ENCODE assay signal across 1 cellular context in genomic region chr5:158461240-158461854, GRCh38.
TF ChIP-seq lines count a peak whose summit lies in the region.

No MANE protein-coding gene starts in this region.

TF ChIP-seq in HepG2, 621 proteins besides CTCF, POLR2A, EP300 and RAD21 (continued from another document and continues in another):
- TF ChIP-seq, protein P1, sequence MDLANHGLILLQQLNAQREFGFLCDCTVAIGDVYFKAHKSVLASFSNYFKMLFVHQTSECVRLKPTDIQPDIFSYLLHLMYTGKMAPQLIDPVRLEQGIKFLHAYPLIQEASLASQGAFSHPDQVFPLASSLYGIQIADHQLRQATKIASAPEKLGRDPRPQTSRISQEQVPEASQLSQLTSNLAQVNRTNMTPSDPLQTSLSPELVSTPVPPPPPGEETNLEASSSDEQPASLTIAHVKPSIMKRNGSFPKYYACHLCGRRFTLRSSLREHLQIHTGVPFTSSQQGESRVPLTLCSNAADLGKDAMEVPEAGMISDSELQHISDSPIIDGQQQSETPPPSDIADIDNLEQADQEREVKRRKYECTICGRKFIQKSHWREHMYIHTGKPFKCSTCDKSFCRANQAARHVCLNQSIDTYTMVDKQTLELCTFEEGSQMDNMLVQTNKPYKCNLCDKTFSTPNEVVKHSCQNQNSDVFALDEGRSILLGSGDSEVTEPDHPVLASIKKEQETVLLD (CRISPR knock-in tag; IDR thresholded peaks at IDR 0.05; ENCODE audit: low read depth) = no peak
- TF ChIP-seq DPF2 (CRISPR knock-in tag; IDR thresholded peaks at IDR 0.05; ENCODE audit: borderline replicate concordance, low read depth) = peak; percentile 97
- TF ChIP-seq ZNF121 (CRISPR knock-in tag; IDR thresholded peaks at IDR 0.05) = no peak
- peak; percentile 96 for TF ChIP-seq FOXP4 (CRISPR knock-in tag; IDR thresholded peaks at IDR 0.05)
- TF ChIP-seq TOPORS (CRISPR knock-in tag; IDR thresholded peaks at IDR 0.05) = peak; percentile 82; the same call in 1 of the 2 replicates
- TF ChIP-seq, protein P2, sequence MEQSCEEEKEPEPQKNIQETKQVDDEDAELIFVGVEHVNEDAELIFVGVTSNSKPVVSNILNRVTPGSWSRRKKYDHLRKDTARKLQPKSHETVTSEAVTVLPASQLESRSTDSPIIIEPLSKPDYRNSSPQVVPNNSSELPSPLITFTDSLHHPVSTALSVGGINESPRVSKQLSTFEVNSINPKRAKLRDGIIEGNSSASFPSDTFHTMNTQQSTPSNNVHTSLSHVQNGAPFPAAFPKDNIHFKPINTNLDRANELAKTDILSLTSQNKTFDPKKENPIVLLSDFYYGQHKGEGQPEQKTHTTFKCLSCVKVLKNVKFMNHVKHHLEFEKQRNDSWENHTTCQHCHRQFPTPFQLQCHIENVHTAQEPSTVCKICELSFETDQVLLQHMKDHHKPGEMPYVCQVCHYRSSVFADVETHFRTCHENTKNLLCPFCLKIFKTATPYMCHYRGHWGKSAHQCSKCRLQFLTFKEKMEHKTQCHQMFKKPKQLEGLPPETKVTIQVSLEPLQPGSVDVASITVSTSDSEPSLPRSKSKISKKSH (CRISPR knock-in tag; IDR thresholded peaks at IDR 0.05; ENCODE audit: borderline replicate concordance) = no peak
- no peak for TF ChIP-seq DNMT3B (CRISPR knock-in tag; conservative IDR thresholded peaks at IDR 0.05)
- 0 out of 2 replicates have a peak, but pooled peaks have one; percentile 31 for TF ChIP-seq PHF8 (CRISPR knock-in tag; IDR thresholded peaks at IDR 0.05)
- TF ChIP-seq, protein P3, sequence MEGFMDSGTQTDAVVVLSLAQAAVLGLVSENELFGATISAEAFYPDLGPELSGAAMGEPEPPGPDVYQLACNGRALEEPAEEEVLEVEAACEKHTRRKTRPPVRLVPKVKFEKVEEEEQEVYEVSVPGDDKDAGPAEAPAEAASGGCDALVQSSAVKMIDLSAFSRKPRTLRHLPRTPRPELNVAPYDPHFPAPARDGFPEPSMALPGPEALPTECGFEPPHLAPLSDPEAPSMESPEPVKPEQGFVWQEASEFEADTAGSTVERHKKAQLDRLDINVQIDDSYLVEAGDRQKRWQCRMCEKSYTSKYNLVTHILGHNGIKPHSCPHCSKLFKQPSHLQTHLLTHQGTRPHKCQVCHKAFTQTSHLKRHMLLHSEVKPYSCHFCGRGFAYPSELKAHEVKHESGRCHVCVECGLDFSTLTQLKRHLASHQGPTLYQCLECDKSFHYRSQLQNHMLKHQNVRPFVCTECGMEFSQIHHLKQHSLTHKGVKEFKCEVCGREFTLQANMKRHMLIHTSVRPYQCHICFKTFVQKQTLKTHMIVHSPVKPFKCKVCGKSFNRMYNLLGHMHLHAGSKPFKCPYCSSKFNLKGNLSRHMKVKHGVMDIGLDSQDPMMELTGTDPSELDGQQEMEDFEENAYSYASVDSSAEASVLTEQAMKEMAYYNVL (CRISPR knock-in tag; IDR thresholded peaks at IDR 0.05; ENCODE audit: borderline replicate concordance) = peak; percentile 85; the same call in 1 of the 2 replicates
- TF ChIP-seq, protein P4, sequence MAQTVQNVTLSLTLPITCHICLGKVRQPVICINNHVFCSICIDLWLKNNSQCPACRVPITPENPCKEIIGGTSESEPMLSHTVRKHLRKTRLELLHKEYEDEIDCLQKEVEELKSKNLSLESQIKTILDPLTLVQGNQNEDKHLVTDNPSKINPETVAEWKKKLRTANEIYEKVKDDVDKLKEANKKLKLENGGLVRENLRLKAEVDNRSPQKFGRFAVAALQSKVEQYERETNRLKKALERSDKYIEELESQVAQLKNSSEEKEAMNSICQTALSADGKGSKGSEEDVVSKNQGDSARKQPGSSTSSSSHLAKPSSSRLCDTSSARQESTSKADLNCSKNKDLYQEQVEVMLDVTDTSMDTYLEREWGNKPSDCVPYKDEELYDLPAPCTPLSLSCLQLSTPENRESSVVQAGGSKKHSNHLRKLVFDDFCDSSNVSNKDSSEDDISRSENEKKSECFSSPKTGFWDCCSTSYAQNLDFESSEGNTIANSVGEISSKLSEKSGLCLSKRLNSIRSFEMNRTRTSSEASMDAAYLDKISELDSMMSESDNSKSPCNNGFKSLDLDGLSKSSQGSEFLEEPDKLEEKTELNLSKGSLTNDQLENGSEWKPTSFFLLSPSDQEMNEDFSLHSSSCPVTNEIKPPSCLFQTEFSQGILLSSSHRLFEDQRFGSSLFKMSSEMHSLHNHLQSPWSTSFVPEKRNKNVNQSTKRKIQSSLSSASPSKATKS (CRISPR knock-in tag; IDR thresholded peaks at IDR 0.05) = no peak
- TF ChIP-seq, protein P5, sequence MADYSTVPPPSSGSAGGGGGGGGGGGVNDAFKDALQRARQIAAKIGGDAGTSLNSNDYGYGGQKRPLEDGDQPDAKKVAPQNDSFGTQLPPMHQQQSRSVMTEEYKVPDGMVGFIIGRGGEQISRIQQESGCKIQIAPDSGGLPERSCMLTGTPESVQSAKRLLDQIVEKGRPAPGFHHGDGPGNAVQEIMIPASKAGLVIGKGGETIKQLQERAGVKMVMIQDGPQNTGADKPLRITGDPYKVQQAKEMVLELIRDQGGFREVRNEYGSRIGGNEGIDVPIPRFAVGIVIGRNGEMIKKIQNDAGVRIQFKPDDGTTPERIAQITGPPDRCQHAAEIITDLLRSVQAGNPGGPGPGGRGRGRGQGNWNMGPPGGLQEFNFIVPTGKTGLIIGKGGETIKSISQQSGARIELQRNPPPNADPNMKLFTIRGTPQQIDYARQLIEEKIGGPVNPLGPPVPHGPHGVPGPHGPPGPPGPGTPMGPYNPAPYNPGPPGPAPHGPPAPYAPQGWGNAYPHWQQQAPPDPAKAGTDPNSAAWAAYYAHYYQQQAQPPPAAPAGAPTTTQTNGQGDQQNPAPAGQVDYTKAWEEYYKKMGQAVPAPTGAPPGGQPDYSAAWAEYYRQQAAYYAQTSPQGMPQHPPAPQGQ (CRISPR knock-in tag; IDR thresholded peaks at IDR 0.05; ENCODE audit: borderline replicate concordance) = no peak; the same call in 1 of the 2 replicates
- peak; percentile 95 for TF ChIP-seq GATAD2A (CRISPR knock-in tag; IDR thresholded peaks at IDR 0.05)
- TF ChIP-seq, protein P6, sequence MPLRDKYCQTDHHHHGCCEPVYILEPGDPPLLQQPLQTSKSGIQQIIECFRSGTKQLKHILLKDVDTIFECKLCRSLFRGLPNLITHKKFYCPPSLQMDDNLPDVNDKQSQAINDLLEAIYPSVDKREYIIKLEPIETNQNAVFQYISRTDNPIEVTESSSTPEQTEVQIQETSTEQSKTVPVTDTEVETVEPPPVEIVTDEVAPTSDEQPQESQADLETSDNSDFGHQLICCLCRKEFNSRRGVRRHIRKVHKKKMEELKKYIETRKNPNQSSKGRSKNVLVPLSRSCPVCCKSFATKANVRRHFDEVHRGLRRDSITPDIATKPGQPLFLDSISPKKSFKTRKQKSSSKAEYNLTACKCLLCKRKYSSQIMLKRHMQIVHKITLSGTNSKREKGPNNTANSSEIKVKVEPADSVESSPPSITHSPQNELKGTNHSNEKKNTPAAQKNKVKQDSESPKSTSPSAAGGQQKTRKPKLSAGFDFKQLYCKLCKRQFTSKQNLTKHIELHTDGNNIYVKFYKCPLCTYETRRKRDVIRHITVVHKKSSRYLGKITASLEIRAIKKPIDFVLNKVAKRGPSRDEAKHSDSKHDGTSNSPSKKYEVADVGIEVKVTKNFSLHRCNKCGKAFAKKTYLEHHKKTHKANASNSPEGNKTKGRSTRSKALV (CRISPR knock-in tag; IDR thresholded peaks at IDR 0.05) = no peak
- TF ChIP-seq BCL6 (CRISPR knock-in tag; IDR thresholded peaks at IDR 0.05) = peak; percentile 87
- TF ChIP-seq, protein P7, sequence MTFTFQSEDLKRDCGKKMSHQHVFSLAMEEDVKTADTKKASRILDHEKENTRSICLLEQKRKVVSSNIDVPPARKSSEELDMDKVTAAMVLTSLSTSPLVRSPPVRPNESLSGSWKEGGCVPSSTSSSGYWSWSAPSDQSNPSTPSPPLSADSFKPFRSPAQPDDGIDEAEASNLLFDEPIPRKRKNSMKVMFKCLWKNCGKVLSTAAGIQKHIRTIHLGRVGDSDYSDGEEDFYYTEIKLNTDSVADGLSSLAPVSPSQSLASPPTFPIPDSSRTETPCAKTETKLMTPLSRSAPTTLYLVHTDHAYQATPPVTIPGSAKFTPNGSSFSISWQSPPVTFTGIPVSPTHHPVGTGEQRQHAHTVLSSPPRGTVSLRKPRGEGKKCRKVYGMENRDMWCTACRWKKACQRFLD (CRISPR knock-in tag; IDR thresholded peaks at IDR 0.05; ENCODE audit: borderline replicate concordance) = no peak; the same call in 1 of the 2 replicates
- TF ChIP-seq ZNF703 (CRISPR knock-in tag; IDR thresholded peaks at IDR 0.05; ENCODE audit: borderline replicate concordance) = no peak
- peak; percentile 85 for TF ChIP-seq ZNF501 (CRISPR knock-in tag; IDR thresholded peaks at IDR 0.05)
- no peak for TF ChIP-seq ZNF773 (CRISPR knock-in tag; IDR thresholded peaks at IDR 0.05; ENCODE audit: borderline replicate concordance)
- no peak for TF ChIP-seq BCLAF1 (IDR thresholded peaks at IDR 0.05)
- peak; percentile 94 for TF ChIP-seq TFE3 (CRISPR knock-in tag; IDR thresholded peaks at IDR 0.05)
- TF ChIP-seq ZNF275 (CRISPR knock-in tag; IDR thresholded peaks at IDR 0.05; ENCODE audit: borderline replicate concordance) = peak; percentile 54; the same call in 1 of the 2 replicates
- peak; percentile 91 for TF ChIP-seq NFKBIZ (CRISPR knock-in tag; IDR thresholded peaks at IDR 0.05)
- peak; percentile 60; the same call in 1 of the 2 replicates for TF ChIP-seq ZNF274 (CRISPR knock-in tag; IDR thresholded peaks at IDR 0.05)
- no peak for TF ChIP-seq NFIB (CRISPR knock-in tag; IDR thresholded peaks at IDR 0.05; ENCODE audit: borderline replicate concordance)
- 0 out of 2 replicates have a peak, but pooled peaks have one; percentile 22 for TF ChIP-seq MAF1 (CRISPR knock-in tag; IDR thresholded peaks at IDR 0.05; ENCODE audit: borderline replicate concordance)
- TF ChIP-seq REL (CRISPR knock-in tag; conservative IDR thresholded peaks at IDR 0.05) = no peak
- no peak for TF ChIP-seq MXD3 (CRISPR knock-in tag; IDR thresholded peaks at IDR 0.05)
- peak; percentile 95 for TF ChIP-seq PHF5A (CRISPR knock-in tag; IDR thresholded peaks at IDR 0.05; ENCODE audit: low read depth, unreplicated experiment)
- peak; percentile 62; the same call in 1 of the 2 replicates for TF ChIP-seq ZNF619 (CRISPR knock-in tag; IDR thresholded peaks at IDR 0.05)
